In genomic region chr17:48488548-48489106, GRCh38 we compare ENCODE assay signal across 1 cellular context.
TF ChIP-seq lines count a peak whose summit lies in the region.

No MANE protein-coding gene starts in this region.

TF ChIP-seq in K562, 482 proteins besides CTCF, POLR2A, EP300 and RAD21 (continued from another document and continues in another):
- TF ChIP-seq PRDM10 (IDR thresholded peaks at IDR 0.05; ENCODE audit: partially characterized antibody) (peak; percentile 84), BRF1 (IDR thresholded peaks at IDR 0.05; ENCODE audit: borderline replicate concordance, extremely low read depth, insufficient read length) (no peak), ZNF197 (CRISPR knock-in tag; IDR thresholded peaks at IDR 0.05; ENCODE audit: low read depth) (peak; percentile 48; the same call in 1 of the 2 replicates), HMGN3 (IDR thresholded peaks at IDR 0.05; ENCODE audit: borderline replicate concordance, extremely low read depth, insufficient read length, low read depth, low read length) (no peak), ZNF740 (CRISPR knock-in tag; IDR thresholded peaks at IDR 0.05) (no peak), ZNF740 (tag; IDR thresholded peaks at IDR 0.05) (no peak), NRF1 (conservative IDR thresholded peaks at IDR 0.05 in 1 of 2, IDR thresholded peaks at IDR 0.05 in 1 of 2) (peak; percentile 58 to 61), NBN (IDR thresholded peaks at IDR 0.05; ENCODE audit: low read depth) (peak; percentile 75; the same call in 1 of the 2 replicates), TRIM28 (IDR thresholded peaks at IDR 0.05) (0 out of 2 replicates have a peak, but pooled peaks have one; percentile 48), FOXO4 (CRISPR knock-in tag; IDR thresholded peaks at IDR 0.05) (no peak), TFE3 (CRISPR knock-in tag; IDR thresholded peaks at IDR 0.05) (no peak), ZNF668 (CRISPR knock-in tag; IDR thresholded peaks at IDR 0.05) (no peak), CC2D1A (IDR thresholded peaks at IDR 0.05) (peak; percentile 80), STAT5A (IDR thresholded peaks at IDR 0.05; ENCODE audit: borderline replicate concordance, low read length) (peak; percentile 69), SLC30A9 (CRISPR knock-in tag; IDR thresholded peaks at IDR 0.05) (no peak), CCAR2 (IDR thresholded peaks at IDR 0.05; ENCODE audit: low read depth, low read length) (no peak), SMAD4 (CRISPR knock-in tag; conservative IDR thresholded peaks at IDR 0.05) (peak; percentile 82), ZNF589 (CRISPR knock-in tag; IDR thresholded peaks at IDR 0.05; ENCODE audit: low read depth) (peak; percentile 83; the same call in 1 of the 2 replicates), CUX1 (CRISPR knock-in tag; IDR thresholded peaks at IDR 0.05) (no peak), CBFA2T3 (IDR thresholded peaks at IDR 0.05) (peak; percentile 95), ZBTB2 (IDR thresholded peaks at IDR 0.05) (peak; percentile 81; the same call in 1 of the 2 replicates), NFIC (IDR thresholded peaks at IDR 0.05) (peak; percentile 73), ZNF175 (CRISPR knock-in tag; IDR thresholded peaks at IDR 0.05; ENCODE audit: low read depth) (no peak), ZNF696 (CRISPR knock-in tag; conservative IDR thresholded peaks at IDR 0.05) (no peak), MTA2 (IDR thresholded peaks at IDR 0.05; ENCODE audit: low read depth) (peak; percentile 84), ZNF431 (CRISPR knock-in tag; IDR thresholded peaks at IDR 0.05) (no peak), ZNF655 (CRISPR knock-in tag; IDR thresholded peaks at IDR 0.05) (no peak), NR2F6 (CRISPR knock-in tag; IDR thresholded peaks at IDR 0.05) (no peak), POLR2H (tag; IDR thresholded peaks at IDR 0.05; ENCODE audit: low read depth) (no peak), SMARCA5 (IDR thresholded peaks at IDR 0.05) (no peak), ZNF316 (IDR thresholded peaks at IDR 0.05) (peak; percentile 100), TOE1 (IDR thresholded peaks at IDR 0.05; ENCODE audit: borderline replicate concordance) (no peak), TOE1 (CRISPR knock-in tag; IDR thresholded peaks at IDR 0.05; ENCODE audit: borderline replicate concordance, low read depth) (no peak), EP400 (IDR thresholded peaks at IDR 0.05) (peak; percentile 38; the same call in 1 of the 2 replicates), RUNX1 (IDR thresholded peaks at IDR 0.05; ENCODE audit: low read depth) (0 out of 2 replicates have a peak, but pooled peaks have one; percentile 47), THRA (IDR thresholded peaks at IDR 0.05) (no peak), ZNF324 (CRISPR knock-in tag; IDR thresholded peaks at IDR 0.05) (no peak), SMAD1 (IDR thresholded peaks at IDR 0.05; ENCODE audit: low read depth, low read length, partially characterized antibody) (no peak), PHF20 (IDR thresholded peaks at IDR 0.05; ENCODE audit: partially characterized antibody) (no peak), KAT7 (CRISPR knock-in tag; IDR thresholded peaks at IDR 0.05; ENCODE audit: borderline replicate concordance) (no peak), ZBTB17 (CRISPR knock-in tag; IDR thresholded peaks at IDR 0.05) (no peak), ZNF561 (CRISPR knock-in tag; conservative IDR thresholded peaks at IDR 0.05) (no peak), MLX (CRISPR knock-in tag; conservative IDR thresholded peaks at IDR 0.05) (no peak), ARNT (IDR thresholded peaks at IDR 0.05) (peak in 1 of 2 experiments; percentile 35; a peak in 2 of 4 replicates), NCOA6 (IDR thresholded peaks at IDR 0.05) (no peak), JUND (IDR thresholded peaks at IDR 0.05; ENCODE audit: borderline replicate concordance, low read depth, low read length) (no peak), JUND (tag; IDR thresholded peaks at IDR 0.05; ENCODE audit: borderline replicate concordance, low read depth, low read length) (peak; percentile 38; the same call in 1 of the 3 replicates), JUN (IDR thresholded peaks at IDR 0.05; ENCODE audit: borderline replicate concordance, low read depth, low read length) (no peak), JUN (CRISPR knock-in tag; IDR thresholded peaks at IDR 0.05; ENCODE audit: borderline replicate concordance) (no peak)
